Comparison of ENCODE assay signal across 1 cellular context in the genomic region with DNA sequence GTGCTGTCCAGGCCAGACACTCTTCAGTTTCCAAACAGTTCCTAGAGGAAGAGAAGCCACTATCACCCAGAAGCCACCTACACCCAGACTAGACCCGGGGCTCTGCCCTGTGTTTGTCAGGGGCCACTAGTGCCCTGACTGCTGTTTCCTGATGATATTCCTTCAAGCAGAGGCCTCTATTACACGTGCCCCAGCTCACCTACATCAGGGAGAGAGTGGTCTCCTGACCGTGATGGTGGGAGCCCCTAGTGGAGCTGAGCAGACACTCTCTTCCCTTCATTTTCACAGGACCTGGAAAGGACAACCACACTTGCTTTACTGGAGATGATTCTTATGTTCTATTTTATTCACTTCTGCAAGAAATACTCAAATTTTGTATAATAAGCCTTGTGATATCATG.
TF ChIP-seq lines count a peak whose summit lies in the region.

No MANE protein-coding gene starts in this region.

TF ChIP-seq in A549, 52 proteins besides CTCF, POLR2A, EP300 and RAD21:
- TF ChIP-seq MAZ (IDR thresholded peaks at IDR 0.05; ENCODE audit: borderline replicate concordance, low read depth, low read length) (no peak), MAFK (IDR thresholded peaks at IDR 0.05; ENCODE audit: partially characterized antibody) (no peak), GATA3 (IDR thresholded peaks at IDR 0.05; ENCODE audit: borderline replicate concordance) (no peak), JUNB (IDR thresholded peaks at IDR 0.05) (no peak), ZC3H11A (IDR thresholded peaks at IDR 0.05) (no peak), PHF8 (IDR thresholded peaks at IDR 0.05; ENCODE audit: borderline replicate concordance, low read depth) (no peak), TFCP2L1 (CRISPR knock-in tag; IDR thresholded peaks at IDR 0.05) (no peak), RCOR1 (IDR thresholded peaks at IDR 0.05; ENCODE audit: low read depth, low read length) (no peak), EHF (CRISPR knock-in tag; IDR thresholded peaks at IDR 0.05) (no peak), HOXA7 (CRISPR knock-in tag; IDR thresholded peaks at IDR 0.05) (no peak), TP53 (CRISPR knock-in tag; IDR thresholded peaks at IDR 0.05) (no peak), HEYL (CRISPR knock-in tag; IDR thresholded peaks at IDR 0.05) (no peak), HOXB13 (CRISPR knock-in tag; IDR thresholded peaks at IDR 0.05; ENCODE audit: low read depth) (no peak), ZSCAN20 (CRISPR knock-in tag; IDR thresholded peaks at IDR 0.05) (no peak)
- TF ChIP-seq, protein P1, sequence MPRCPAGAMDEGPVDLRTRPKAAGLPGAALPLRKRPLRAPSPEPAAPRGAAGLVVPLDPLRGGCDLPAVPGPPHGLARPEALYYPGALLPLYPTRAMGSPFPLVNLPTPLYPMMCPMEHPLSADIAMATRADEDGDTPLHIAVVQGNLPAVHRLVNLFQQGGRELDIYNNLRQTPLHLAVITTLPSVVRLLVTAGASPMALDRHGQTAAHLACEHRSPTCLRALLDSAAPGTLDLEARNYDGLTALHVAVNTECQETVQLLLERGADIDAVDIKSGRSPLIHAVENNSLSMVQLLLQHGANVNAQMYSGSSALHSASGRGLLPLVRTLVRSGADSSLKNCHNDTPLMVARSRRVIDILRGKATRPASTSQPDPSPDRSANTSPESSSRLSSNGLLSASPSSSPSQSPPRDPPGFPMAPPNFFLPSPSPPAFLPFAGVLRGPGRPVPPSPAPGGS (IDR thresholded peaks at IDR 0.05): no peak
- TF ChIP-seq, protein P2, sequence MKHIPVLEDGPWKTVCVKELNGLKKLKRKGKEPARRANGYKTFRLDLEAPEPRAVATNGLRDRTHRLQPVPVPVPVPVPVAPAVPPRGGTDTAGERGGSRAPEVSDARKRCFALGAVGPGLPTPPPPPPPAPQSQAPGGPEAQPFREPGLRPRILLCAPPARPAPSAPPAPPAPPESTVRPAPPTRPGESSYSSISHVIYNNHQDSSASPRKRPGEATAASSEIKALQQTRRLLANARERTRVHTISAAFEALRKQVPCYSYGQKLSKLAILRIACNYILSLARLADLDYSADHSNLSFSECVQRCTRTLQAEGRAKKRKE (CRISPR knock-in tag; IDR thresholded peaks at IDR 0.05; ENCODE audit: low read depth): no peak
- TF ChIP-seq, protein P3, sequence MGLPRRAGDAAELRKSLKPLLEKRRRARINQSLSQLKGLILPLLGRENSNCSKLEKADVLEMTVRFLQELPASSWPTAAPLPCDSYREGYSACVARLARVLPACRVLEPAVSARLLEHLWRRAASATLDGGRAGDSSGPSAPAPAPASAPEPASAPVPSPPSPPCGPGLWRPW (IDR thresholded peaks at IDR 0.05): no peak
- TF ChIP-seq, protein P4, sequence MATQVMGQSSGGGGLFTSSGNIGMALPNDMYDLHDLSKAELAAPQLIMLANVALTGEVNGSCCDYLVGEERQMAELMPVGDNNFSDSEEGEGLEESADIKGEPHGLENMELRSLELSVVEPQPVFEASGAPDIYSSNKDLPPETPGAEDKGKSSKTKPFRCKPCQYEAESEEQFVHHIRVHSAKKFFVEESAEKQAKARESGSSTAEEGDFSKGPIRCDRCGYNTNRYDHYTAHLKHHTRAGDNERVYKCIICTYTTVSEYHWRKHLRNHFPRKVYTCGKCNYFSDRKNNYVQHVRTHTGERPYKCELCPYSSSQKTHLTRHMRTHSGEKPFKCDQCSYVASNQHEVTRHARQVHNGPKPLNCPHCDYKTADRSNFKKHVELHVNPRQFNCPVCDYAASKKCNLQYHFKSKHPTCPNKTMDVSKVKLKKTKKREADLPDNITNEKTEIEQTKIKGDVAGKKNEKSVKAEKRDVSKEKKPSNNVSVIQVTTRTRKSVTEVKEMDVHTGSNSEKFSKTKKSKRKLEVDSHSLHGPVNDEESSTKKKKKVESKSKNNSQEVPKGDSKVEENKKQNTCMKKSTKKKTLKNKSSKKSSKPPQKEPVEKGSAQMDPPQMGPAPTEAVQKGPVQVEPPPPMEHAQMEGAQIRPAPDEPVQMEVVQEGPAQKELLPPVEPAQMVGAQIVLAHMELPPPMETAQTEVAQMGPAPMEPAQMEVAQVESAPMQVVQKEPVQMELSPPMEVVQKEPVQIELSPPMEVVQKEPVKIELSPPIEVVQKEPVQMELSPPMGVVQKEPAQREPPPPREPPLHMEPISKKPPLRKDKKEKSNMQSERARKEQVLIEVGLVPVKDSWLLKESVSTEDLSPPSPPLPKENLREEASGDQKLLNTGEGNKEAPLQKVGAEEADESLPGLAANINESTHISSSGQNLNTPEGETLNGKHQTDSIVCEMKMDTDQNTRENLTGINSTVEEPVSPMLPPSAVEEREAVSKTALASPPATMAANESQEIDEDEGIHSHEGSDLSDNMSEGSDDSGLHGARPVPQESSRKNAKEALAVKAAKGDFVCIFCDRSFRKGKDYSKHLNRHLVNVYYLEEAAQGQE (IDR thresholded peaks at IDR 0.05): no peak
TF ChIP-seq in A549: peak in this region for 0.
